ENCODE assay signal across 7 cellular contexts in the genomic region with DNA sequence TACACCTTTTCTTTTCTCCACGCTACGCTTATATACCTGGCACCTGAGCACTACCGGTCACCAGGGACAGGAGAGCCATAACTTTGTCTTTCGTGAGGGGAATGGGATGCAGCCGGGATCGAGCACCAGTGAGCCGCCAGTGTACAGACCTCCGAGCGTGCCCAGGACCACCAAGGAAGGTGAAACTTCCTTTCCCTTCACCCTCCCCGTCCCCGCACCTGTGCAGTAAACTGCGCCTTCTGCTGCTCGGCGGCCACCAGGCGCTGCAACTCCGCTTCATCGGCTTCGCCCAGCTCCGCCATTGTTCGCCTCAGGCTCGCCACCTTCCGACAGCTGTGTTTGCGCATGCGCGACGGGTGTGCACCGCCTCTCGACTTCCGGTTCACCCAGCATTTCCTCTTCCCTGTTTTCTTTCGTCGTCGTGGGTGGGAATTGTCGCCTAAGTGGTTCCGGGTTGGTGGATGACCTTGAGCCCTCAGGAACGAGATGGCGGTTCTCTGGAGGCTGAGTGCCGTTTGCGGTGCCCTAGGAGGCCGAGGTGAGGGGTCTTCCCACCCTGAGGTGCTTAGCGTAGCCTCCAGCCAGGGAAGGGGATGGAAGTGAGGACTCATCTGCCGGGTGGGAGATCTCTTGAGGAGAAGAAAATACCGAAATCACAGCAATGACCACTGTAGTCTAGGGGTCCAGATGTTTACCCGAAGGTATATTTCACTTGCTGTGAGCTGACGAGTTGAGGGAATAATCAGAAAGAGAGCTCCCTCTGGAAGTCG. TPM values are rescaled to one million over a fixed set of nuclear protein-coding genes. Genes with fewer than 3 reads are reported as not detected.
DNase-seq lines count a peak whose midpoint lies in the region; ATAC-seq, FAIRE-seq and TF ChIP-seq lines count a peak whose summit lies in the region.

A gene (plus strand): TSS at position 452 of the 770 bp plus-strand sequence. CDS start 35 bp downstream, at position 487.
A gene with protein sequence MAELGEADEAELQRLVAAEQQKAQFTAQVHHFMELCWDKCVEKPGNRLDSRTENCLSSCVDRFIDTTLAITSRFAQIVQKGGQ (minus strand): TSS at position 335 of the 770 bp plus-strand sequence. CDS start 33 bp downstream, at position 302.

- peak; percentile 95 for DNase-seq in GM18507 (ENCODE audit: extremely low spot score, insufficient read length, low read depth)
- peak; percentile 96 for DNase-seq in NCI-H2029 treated with DMSO at 0.1 percent for 48 hours (lab: John Stamatoyannopoulos, UW)
- DNase-seq in T-helper 9 cell: peak; percentile 91
- DNase-seq in astrocyte of the cerebellum (ENCODE audit: low read depth): peak; percentile 96
- DNase-seq in hepatic stellate cell (ENCODE audit: low spot score): peak; percentile 91
- peak; percentile 95 for DNase-seq in renal cortical epithelial cell (ENCODE audit: low read depth)

- peak; percentile 20 for TF ChIP-seq CTCF in astrocyte of the cerebellum (IDR thresholded peaks at IDR 0.05; ENCODE audit: low read depth, low read length, missing control alignments)

- FAIRE-seq in GM18507 (lab: Jason Lieb, UNC): peak; percentile 97

- peak; percentile 85 for ATAC-seq in HG02981 (IDR thresholded peaks at IDR 0.05; ENCODE audit: unreplicated experiment)

- in situ Hi-C loops in astrocyte of the cerebellum (cut with HindIII; ENCODE audit: low sequenced_read_pairs): no loop called here

- H3K4me3 ChIP-seq in astrocyte of the cerebellum (ENCODE audit: low read depth, low read length): peak within 1 kb of the TSS; percentile 98

RNA-seq across cellular contexts. Expression of the first gene that starts in this region (rescaled TPM):
- total RNA-seq in renal cortical epithelial cell: 126 and 185 TPM in 2 replicates

RNA-seq across cellular contexts. Expression of the second gene that starts in this region (rescaled TPM):
- total RNA-seq in renal cortical epithelial cell: 39.1 and 71.4 TPM in 2 replicates

Comparison
In these comparisons a context has a peak if more than half of its experiments do, and no peak if none do; other contexts are left out.
1. Peak in every context shown above with its lines: DNase-seq, ATAC-seq and H3K4me3 ChIP-seq.